1 cellular context compared by ENCODE assay signal in the genomic region with DNA sequence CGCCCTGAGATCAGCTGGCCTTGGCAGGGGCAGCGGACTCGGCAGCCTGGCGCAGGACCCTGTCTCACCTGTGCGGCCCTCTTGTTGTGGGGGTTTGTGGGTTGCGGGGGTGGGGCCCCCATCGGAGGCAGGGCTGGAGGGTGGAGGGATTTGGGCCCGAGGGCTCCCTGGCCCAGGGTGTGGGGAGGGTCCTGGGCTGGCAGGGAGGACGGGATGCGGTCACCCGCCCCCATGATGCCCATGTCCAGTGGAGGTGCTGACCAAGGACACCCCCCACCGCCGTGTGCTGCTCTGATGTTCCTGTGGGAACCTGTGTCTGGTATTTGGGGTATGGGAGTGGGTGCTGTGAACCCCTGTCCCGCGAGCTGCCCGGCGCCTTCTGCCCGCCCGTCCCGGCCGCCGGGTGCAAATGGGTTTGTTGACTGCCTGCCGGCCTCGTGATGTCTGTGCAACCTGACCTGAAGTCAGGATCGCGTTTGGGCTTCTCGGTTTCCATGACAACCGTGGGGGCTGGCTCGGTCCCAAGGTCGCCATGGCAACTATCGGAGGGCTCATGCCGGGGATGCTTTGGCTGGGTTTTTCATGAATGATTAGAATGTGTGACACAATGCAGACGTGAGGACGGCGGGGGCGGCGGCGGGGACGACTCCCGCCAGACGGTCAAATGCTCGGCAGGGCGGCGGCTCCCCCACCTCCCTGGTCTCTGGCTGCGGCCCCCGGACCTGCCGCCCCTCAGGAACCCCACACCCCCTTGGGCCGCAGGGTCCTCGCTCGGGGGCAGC.
A peak's percentile ranks its signal among the peaks of the same experiment; 100 is the strongest.
TF ChIP-seq lines count a peak whose summit lies in the region.

No MANE protein-coding gene starts in this region.

TF ChIP-seq in SK-N-SH treated with all-trans-retinoic acid at 6 μM for 48 hours, 23 proteins besides CTCF, POLR2A, EP300 and RAD21 (continued from another document):
- no peak for TF ChIP-seq ZNF8 (CRISPR knock-in tag; IDR thresholded peaks at IDR 0.05)
- TF ChIP-seq BACH2 (CRISPR knock-in tag; IDR thresholded peaks at IDR 0.05; ENCODE audit: borderline replicate concordance) = no peak
- TF ChIP-seq ARNTL (CRISPR knock-in tag; IDR thresholded peaks at IDR 0.05; ENCODE audit: borderline replicate concordance, low read depth) = no peak
- TF ChIP-seq, protein P1, sequence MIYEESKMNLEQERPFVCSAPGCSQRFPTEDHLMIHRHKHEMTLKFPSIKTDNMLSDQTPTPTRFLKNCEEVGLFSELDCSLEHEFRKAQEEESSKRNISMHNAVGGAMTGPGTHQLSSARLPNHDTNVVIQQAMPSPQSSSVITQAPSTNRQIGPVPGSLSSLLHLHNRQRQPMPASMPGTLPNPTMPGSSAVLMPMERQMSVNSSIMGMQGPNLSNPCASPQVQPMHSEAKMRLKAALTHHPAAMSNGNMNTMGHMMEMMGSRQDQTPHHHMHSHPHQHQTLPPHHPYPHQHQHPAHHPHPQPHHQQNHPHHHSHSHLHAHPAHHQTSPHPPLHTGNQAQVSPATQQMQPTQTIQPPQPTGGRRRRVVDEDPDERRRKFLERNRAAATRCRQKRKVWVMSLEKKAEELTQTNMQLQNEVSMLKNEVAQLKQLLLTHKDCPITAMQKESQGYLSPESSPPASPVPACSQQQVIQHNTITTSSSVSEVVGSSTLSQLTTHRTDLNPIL (CRISPR knock-in tag; IDR thresholded peaks at IDR 0.05; ENCODE audit: low read depth) = no peak
- TF ChIP-seq ZFP3 (CRISPR knock-in tag; IDR thresholded peaks at IDR 0.05) = no peak
- TF ChIP-seq SNAI2 (CRISPR knock-in tag; IDR thresholded peaks at IDR 0.05) = no peak
- TF ChIP-seq PPARA (CRISPR knock-in tag; IDR thresholded peaks at IDR 0.05; ENCODE audit: borderline replicate concordance) = no peak
- 0 out of 2 replicates have a peak, but pooled peaks have one; percentile 28 for TF ChIP-seq GLIS3 (CRISPR knock-in tag; IDR thresholded peaks at IDR 0.05)
- TF ChIP-seq CSDC2 (CRISPR knock-in tag; IDR thresholded peaks at IDR 0.05) = peak; percentile 85; the same call in 1 of the 2 replicates
- no peak for TF ChIP-seq ZNF70 (CRISPR knock-in tag; IDR thresholded peaks at IDR 0.05)
- TF ChIP-seq RARB (CRISPR knock-in tag; IDR thresholded peaks at IDR 0.05) = no peak
- TF ChIP-seq TSHZ2 (CRISPR knock-in tag; IDR thresholded peaks at IDR 0.05) = no peak; the same call in 1 of the 2 replicates
- TF ChIP-seq TCF4 (CRISPR knock-in tag; IDR thresholded peaks at IDR 0.05; ENCODE audit: borderline replicate concordance) = peak; percentile 59; the same call in 1 of the 2 replicates
- no peak for TF ChIP-seq OSR1 (CRISPR knock-in tag; IDR thresholded peaks at IDR 0.05)
